ENCODE assay signal across 39 cellular contexts in the genomic region with DNA sequence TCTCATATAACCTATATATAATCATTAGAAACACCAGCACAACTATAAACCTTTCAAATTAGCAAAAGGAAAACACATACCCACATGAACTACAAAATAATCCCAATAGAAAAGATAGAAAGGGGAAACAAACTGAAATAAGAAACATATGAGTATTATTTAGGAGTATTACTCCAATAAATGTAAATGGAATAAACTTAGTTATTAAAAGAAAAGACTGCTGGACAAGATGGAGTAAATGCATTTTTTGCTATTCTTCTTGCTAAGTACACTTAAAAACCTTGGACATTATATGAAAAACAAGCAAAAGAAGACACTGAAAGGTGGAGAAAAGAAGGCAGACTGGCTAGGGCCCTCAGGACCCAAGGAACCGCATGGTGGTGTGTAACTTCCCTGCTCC.
"Had no signal": no experiment of that assay in that cellular context is flagged by ENCODE, and none has a peak within 500 bp of the region (broad histone marks: within the 10 kb centered on the region; RNA-seq: fewer than 3 reads in every experiment).

No MANE protein-coding gene starts in this region.

- H3K27me3 Mint-ChIP-seq: activated naive CD8-positive, alpha-beta T cell; activated naive CD8-positive, alpha-beta T cell treated with anti-CD3 and anti-CD28 coated beads, Interleukin-2, amount 10 ng/mL, durations not matched to agents 7 days and 5 days had no signal

- H3K27me3 ChIP-seq: adrenal gland, ascending aorta, body of pancreas, brain microvascular endothelial cell, breast epithelium, cardiac muscle cell had no signal

- H3K36me3 ChIP-seq: adrenal gland, brain microvascular endothelial cell, breast epithelium, cardiac muscle cell had no signal

- H3K9me3 ChIP-seq: adrenal gland had no signal

- H3K4me3 ChIP-seq: adrenal gland, ascending aorta, body of pancreas, breast epithelium, cardiac muscle cell had no signal

- FAIRE-seq: astrocyte, bronchial epithelial cell had no signal

- H3K4me1 Mint-ChIP-seq: activated naive CD4-positive, alpha-beta T cell treated with anti-CD3 and anti-CD28 coated beads, Interleukin-2, amount 10 ng/mL, durations not matched to agents 7 days and 5 days; activated naive CD4-positive, alpha-beta T cell treated with anti-CD3 and anti-CD28 coated beads, Interleukin-2, amount 50 U/mL, for 24 hours; activated naive CD8-positive, alpha-beta T cell treated with anti-CD3 and anti-CD28 coated beads for 36 hours; activated naive CD8-positive, alpha-beta T cell treated with anti-CD3 and anti-CD28 coated beads, Interleukin-2, amount 10 ng/mL, durations not matched to agents 7 days and 5 days; activated naive CD8-positive, alpha-beta T cell treated with anti-CD3 and anti-CD28 coated beads, Interleukin-2, amount 50 U/mL, for 24 hours; activated T-helper 17 cell treated with anti-CD3 and anti-CD28 coated beads, Interleukin-2, amount 50 U/mL, for 72 hours; brain; central memory CD8-positive, alpha-beta T cell had no signal

- H3K4me3 Mint-ChIP-seq: activated naive CD4-positive, alpha-beta T cell treated with anti-CD3 and anti-CD28 coated beads for 36 hours; activated naive CD4-positive, alpha-beta T cell treated with anti-CD3 and anti-CD28 coated beads, Interleukin-2, amount 10 ng/mL, durations not matched to agents 7 days and 5 days; activated naive CD4-positive, alpha-beta T cell treated with anti-CD3 and anti-CD28 coated beads, Interleukin-2, amount 50 U/mL, for 24 hours; activated naive CD8-positive, alpha-beta T cell; activated naive CD8-positive, alpha-beta T cell treated with anti-CD3 and anti-CD28 coated beads for 36 hours; activated naive CD8-positive, alpha-beta T cell treated with anti-CD3 and anti-CD28 coated beads, Interleukin-2, amount 10 ng/mL, durations not matched to agents 7 days and 5 days; activated naive CD8-positive, alpha-beta T cell treated with anti-CD3 and anti-CD28 coated beads, Interleukin-2, amount 50 U/mL, for 24 hours; activated T-cell treated with anti-CD3 and anti-CD28 coated beads, Interleukin-2, amount 50 U/mL, for 24 hours; activated T-cell treated with anti-CD3 and anti-CD28 coated beads, Interleukin-2, amount 50 U/mL, for 4 hours; activated T-cell treated with anti-CD3 and anti-CD28 coated beads, Interleukin-2, amount 50 U/mL, for 72 hours; activated T-helper 1 cell treated with anti-CD3 and anti-CD28 coated beads, Interleukin-12 subunit alpha, Interleukin-12 subunit beta, Interleukin-2, Interleukin-4 antibody, amounts not matched to agents 30 ng/mL and 10 ng/mL and 1 ng/mL, durations not matched to agents 14 hours and 24 hours and 36 hours; activated T-helper 17 cell treated with anti-CD3 and anti-CD28 coated beads, Interleukin-2, amount 50 U/mL, for 72 hours; brain; central memory CD8-positive, alpha-beta T cell had no signal

- H3K27ac Mint-ChIP-seq: activated naive CD4-positive, alpha-beta T cell treated with anti-CD3 and anti-CD28 coated beads for 36 hours; activated naive CD4-positive, alpha-beta T cell treated with anti-CD3 and anti-CD28 coated beads, Interleukin-2, amount 10 ng/mL, durations not matched to agents 7 days and 5 days; activated naive CD4-positive, alpha-beta T cell treated with anti-CD3 and anti-CD28 coated beads, Interleukin-2, amount 50 U/mL, for 24 hours; activated naive CD4-positive, alpha-beta T cell treated with anti-CD3 and anti-CD28 coated beads, Interleukin-2, amount 50 U/mL, for 72 hours; activated naive CD8-positive, alpha-beta T cell; activated naive CD8-positive, alpha-beta T cell treated with anti-CD3 and anti-CD28 coated beads for 36 hours; activated naive CD8-positive, alpha-beta T cell treated with anti-CD3 and anti-CD28 coated beads, Interleukin-2, amount 10 ng/mL, durations not matched to agents 7 days and 5 days; activated naive CD8-positive, alpha-beta T cell treated with anti-CD3 and anti-CD28 coated beads, Interleukin-2, amount 50 U/mL, for 24 hours; activated T-cell treated with anti-CD3 and anti-CD28 coated beads, Interleukin-2, amount 50 U/mL, for 24 hours; activated T-cell treated with anti-CD3 and anti-CD28 coated beads, Interleukin-2, amount 50 U/mL, for 72 hours; activated T-helper 1 cell treated with anti-CD3 and anti-CD28 coated beads, Interleukin-12 subunit alpha, Interleukin-12 subunit beta, Interleukin-2, Interleukin-4 antibody, amounts not matched to agents 30 ng/mL and 10 ng/mL and 1 ng/mL, durations not matched to agents 14 hours and 24 hours and 36 hours; activated T-helper 17 cell treated with anti-CD3 and anti-CD28 coated beads, Interleukin-2, amount 50 U/mL, for 72 hours; activated T-helper 2 cell treated with anti-CD3 and anti-CD28 coated beads, Interferon-gamma antibody, Interleukin-2, Interleukin-4, amounts not matched to agents 10 μg/mL and 5 μg/mL and 100 μg/mL, durations not matched to agents 14 hours and 24 hours and 36 hours; brain had no signal

- H3K4me1 ChIP-seq: adrenal gland, ascending aorta, breast epithelium had no signal

- H3K27ac ChIP-seq: adrenal gland, ascending aorta, body of pancreas, brain microvascular endothelial cell, breast epithelium, cardiac muscle cell had no signal

- ATAC-seq: activated naive CD4-positive, alpha-beta T cell treated with anti-CD3 and anti-CD28 coated beads, Interleukin-2, amount 50 U/mL, for 72 hours; activated naive CD8-positive, alpha-beta T cell treated with anti-CD3 and anti-CD28 coated beads, Interleukin-2, amount 50 U/mL, for 24 hours; activated T-cell treated with anti-CD3 and anti-CD28 coated beads, Interleukin-2, amount 50 U/mL, for 4 hours; activated T-cell treated with anti-CD3 and anti-CD28 coated beads, Interleukin-2, amount 50 U/mL, for 72 hours; activated T-helper 17 cell treated with anti-CD3 and anti-CD28 coated beads, Interleukin-2, amount 50 U/mL, for 72 hours; body of pancreas had no signal

- DNase-seq: activated effector memory CD4-positive, alpha-beta T cell treated with anti-CD3 and anti-CD28 coated beads, Interleukin-2, amount 50 U/mL, for 16 hours; activated effector memory CD4-positive, alpha-beta T cell treated with Interleukin-2 at 50 U/mL for 16 hours; activated gamma-delta T cell; activated gamma-delta T cell treated with Interleukin-2 at 50 U/mL for 16 hours; activated naive CD4-positive, alpha-beta T cell; activated naive CD4-positive, alpha-beta T cell treated with anti-CD3 and anti-CD28 coated beads for 36 hours; activated naive CD4-positive, alpha-beta T cell treated with anti-CD3 and anti-CD28 coated beads, Interleukin-2, amount 10 ng/mL, durations not matched to agents 7 days and 5 days; activated naive CD4-positive, alpha-beta T cell treated with anti-CD3 and anti-CD28 coated beads, Interleukin-2, amount 50 U/mL, for 16 hours; activated naive CD4-positive, alpha-beta T cell treated with Interleukin-2 at 50 U/mL for 16 hours; activated naive CD8-positive, alpha-beta T cell treated with anti-CD3 and anti-CD28 coated beads for 36 hours; activated naive CD8-positive, alpha-beta T cell treated with anti-CD3 and anti-CD28 coated beads, Interleukin-2, amount 10 ng/mL, durations not matched to agents 7 days and 5 days; activated naive CD8-positive, alpha-beta T cell treated with anti-CD3 and anti-CD28 coated beads, Interleukin-2, amount 50 U/mL, for 24 hours; activated T-cell treated with anti-CD3 and anti-CD28 coated beads, Interleukin-2, amount 50 U/mL, for 24 hours; activated T-cell treated with anti-CD3 and anti-CD28 coated beads, Interleukin-2, amount 50 U/mL, for 4 hours; activated T-cell treated with anti-CD3 and anti-CD28 coated beads, Interleukin-2, amount 50 U/mL, for 48 hours; activated T-cell treated with anti-CD3 and anti-CD28 coated beads, Interleukin-2, amount 50 U/mL, for 72 hours; adrenal gland; amniotic stem cell; amygdala; anterior cingulate cortex; aorta; body of pancreas; brain microvascular endothelial cell; caudate nucleus; central memory CD4-positive, alpha-beta T cell; cerebellar nuclear complex had no signal
